In genomic region chr22:17980638-17981051, GRCh38 we compare ENCODE assay signal across 8 cellular contexts. TPM values are rescaled to one million over a fixed set of nuclear protein-coding genes. Genes with fewer than 3 reads are reported as not detected.
A peak's percentile ranks its signal among the peaks of the same experiment; 100 is the strongest.
DNase-seq lines count a peak whose midpoint lies in the region; ATAC-seq and TF ChIP-seq lines count a peak whose summit lies in the region.

No MANE protein-coding gene starts in this region.

- H3K4me1 Mint-ChIP-seq in CD4-positive, alpha-beta T cell (ENCODE audit: low read depth), result peaks cover 20% of the 10 kb centered on the region
- H3K4me1 Mint-ChIP-seq in activated naive CD4-positive, alpha-beta T cell treated with anti-CD3 and anti-CD28 coated beads for 36 hours (ENCODE audit: low read depth), result peaks cover 19% of the 10 kb centered on the region

- peaks cover 12% of the 10 kb centered on the region for H3K4me1 ChIP-seq in lower lobe of right lung

- POLR2A ChIA-PET in CD4-positive, alpha-beta T cell (lab: Charles Lee), result interaction anchor here (1.1 kb wide), 1 partner anchor 97 kb away, joined by 6 read pairs; the partner anchor contains the start of gene PEX26

- no peaks in the 10 kb centered on the region for H3K27me3 Mint-ChIP-seq in CD4-positive, alpha-beta T cell
- no peaks in the 10 kb centered on the region for H3K27me3 Mint-ChIP-seq in activated naive CD4-positive, alpha-beta T cell treated with anti-CD3 and anti-CD28 coated beads for 36 hours (ENCODE audit: low read depth)

- peak overlapping the region; percentile 9 for H3K4me3 ChIP-seq in lower lobe of right lung

- H3K9me3 ChIP-seq in CD4-positive, alpha-beta T cell (ENCODE audit: control insufficient read depth, low read length), result no peaks in the 10 kb centered on the region
- no peaks in the 10 kb centered on the region for H3K9me3 ChIP-seq in lower lobe of right lung

- CTCF ChIA-PET in CD4-positive, alpha-beta T cell (lab: Charles Lee), result no interaction called here
- CTCF ChIA-PET in activated naive CD4-positive, alpha-beta T cell treated with anti-CD3 and anti-CD28 coated beads for 36 hours (lab: Charles Lee), result interaction anchor here (0.7 kb wide), 1 partner anchor 151 kb away, joined by 3 read pairs; no protein-coding TSS in a partner anchor

- H3K36me3 Mint-ChIP-seq in CD4-positive, alpha-beta T cell (ENCODE audit: low read depth), result no peaks in the 10 kb centered on the region
- H3K36me3 Mint-ChIP-seq in activated naive CD4-positive, alpha-beta T cell treated with anti-CD3 and anti-CD28 coated beads for 36 hours (ENCODE audit: low read depth), result no peaks in the 10 kb centered on the region

- peak; percentile 86 for ATAC-seq in CD4-positive, alpha-beta T cell (ENCODE audit: poor library complexity)
- ATAC-seq in lower lobe of right lung (peak; percentile 56 to 74), HG03039 (IDR thresholded peaks at IDR 0.05; ENCODE audit: unreplicated experiment) (no peak), HG02763 (IDR thresholded peaks at IDR 0.05; ENCODE audit: unreplicated experiment) (no peak)

- H3K9me3 Mint-ChIP-seq in CD4-positive, alpha-beta T cell, result no peaks in the 10 kb centered on the region
- no peaks in the 10 kb centered on the region for H3K9me3 Mint-ChIP-seq in activated naive CD4-positive, alpha-beta T cell treated with anti-CD3 and anti-CD28 coated beads for 36 hours

- peak; percentile 17 to 48 (median 34) for DNase-seq in CD4-positive, alpha-beta T cell
- peak; percentile 63 for DNase-seq in RPMI7951 (ENCODE audit: low read depth)
- DNase-seq in activated naive CD4-positive, alpha-beta T cell treated with anti-CD3 and anti-CD28 coated beads for 36 hours, result peak; percentile 65
- DNase-seq in lower lobe of right lung, result peak; percentile 56
- peak; percentile 56 for DNase-seq in ureter (ENCODE audit: low spot score)
- no peak for DNase-seq in GM10266 (ENCODE audit: extremely low spot score)

- H3K27ac ChIP-seq in CD4-positive, alpha-beta T cell (ENCODE audit: low read depth, low read length), result no peak overlapping the region
- no peak overlapping the region for H3K27ac ChIP-seq in lower lobe of right lung

- peak overlapping the region; percentile 71 for H3K27ac Mint-ChIP-seq in CD4-positive, alpha-beta T cell
- no peak overlapping the region for H3K27ac Mint-ChIP-seq in activated naive CD4-positive, alpha-beta T cell treated with anti-CD3 and anti-CD28 coated beads for 36 hours

- peak overlapping the region; percentile 57 for H3K4me3 Mint-ChIP-seq in CD4-positive, alpha-beta T cell
- peak overlapping the region; percentile 25 for H3K4me3 Mint-ChIP-seq in activated naive CD4-positive, alpha-beta T cell treated with anti-CD3 and anti-CD28 coated beads for 36 hours

- no peaks in the 10 kb centered on the region for H3K27me3 ChIP-seq in CD4-positive, alpha-beta T cell (ENCODE audit: control insufficient read depth, insufficient read depth, low read length)
- no peaks in the 10 kb centered on the region for H3K27me3 ChIP-seq in lower lobe of right lung (ENCODE audit: low read depth)

- H3K36me3 ChIP-seq in lower lobe of right lung, result no peaks in the 10 kb centered on the region

- TF ChIP-seq CTCF in CD4-positive, alpha-beta T cell (IDR thresholded peaks at IDR 0.05), result no peak
- TF ChIP-seq CTCF in lower lobe of right lung (IDR thresholded peaks at IDR 0.05) (no peak), GM10266 (IDR thresholded peaks at IDR 0.05; ENCODE audit: control insufficient read depth, insufficient read depth, low read depth, missing control alignments) (no peak)

- intact Hi-C loops in CD4-positive, alpha-beta T cell (cut with DNase I, micrococcal nuclease), result no loop called here
- intact Hi-C loops in activated naive CD4-positive, alpha-beta T cell treated with anti-CD3 and anti-CD28 coated beads for 36 hours (cut with micrococcal nuclease), result no loop called here
- intact Hi-C loops in lower lobe of right lung (cut with DNase I), result no loop called here

RNA-seq across cellular contexts. Expression of gene MICAL3, which starts 43.7 kb away (rescaled TPM):
- 1 to 10 TPM; 9.4 to 9.9 TPM for total RNA-seq in CD4-positive, alpha-beta T cell
- total RNA-seq in RPMI7951 (2014; rRNA removed; shearing (Covaris generic)), result 16.0 and 17.0 TPM in 2 replicates
- total RNA-seq in activated naive CD4-positive, alpha-beta T cell treated with anti-CD3 and anti-CD28 coated beads for 36 hours, result 10 to 100 TPM; 21.0 to 25.8 TPM
- 23.5 TPM for total RNA-seq in lower lobe of right lung
- 67.1 TPM for total RNA-seq in ureter

Comparison
In these comparisons a context has a peak if more than half of its experiments do, and no peak if none do; other contexts are left out.
1. ATAC-seq: peak in CD4-positive, alpha-beta T cell (single experiment) and lower lobe of right lung (2 of 2); none in HG03039 (single experiment) and HG02763 (single experiment).